Comparison of ENCODE assay signal across 16 cellular contexts in the genomic region with DNA sequence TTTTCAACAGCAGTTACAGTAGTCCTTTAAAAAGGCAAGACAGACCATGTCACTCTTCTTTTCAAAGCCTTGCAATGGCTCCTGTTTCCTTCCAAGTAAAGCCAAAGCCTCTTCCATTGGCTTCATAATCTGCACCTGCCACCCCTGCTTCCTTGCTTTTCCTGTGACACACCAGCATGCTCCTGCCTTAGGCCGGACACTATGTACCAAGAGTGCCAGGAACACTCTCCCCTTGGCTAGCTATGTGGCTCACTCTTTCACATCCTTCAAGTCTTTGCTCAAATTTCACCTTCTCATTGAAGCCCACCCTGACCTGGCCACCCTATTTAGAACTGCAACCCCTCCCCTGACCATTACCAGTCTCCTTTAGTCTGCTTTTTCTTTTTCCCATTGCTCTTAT. TPM values are rescaled to one million over a fixed set of nuclear protein-coding genes. Genes with fewer than 3 reads are reported as not detected.
A peak's percentile ranks its signal among the peaks of the same experiment; 100 is the strongest.
DNase-seq lines count a peak whose midpoint lies in the region; ATAC-seq and TF ChIP-seq lines count a peak whose summit lies in the region.
"Had no signal": no experiment of that assay in that cellular context is flagged by ENCODE, and none has a peak within 500 bp of the region (broad histone marks: within the 10 kb centered on the region; RNA-seq: fewer than 3 reads in every experiment).

No MANE protein-coding gene starts in this region.

- H3K27me3 ChIP-seq in ascending aorta, result no peaks in the 10 kb centered on the region
- H3K27me3 ChIP-seq in trophoblast cell (ENCODE audit: insufficient read depth, low read length), result no peaks in the 10 kb centered on the region
- H3K27me3 ChIP-seq in aorta (ENCODE audit: control insufficient read depth in 1 of 2, insufficient read depth in 2 of 2, low read length in 1 of 2), result no peaks in the 10 kb centered on the region

- no peaks in the 10 kb centered on the region for H3K36me3 ChIP-seq in ascending aorta
- no peaks in the 10 kb centered on the region for H3K36me3 ChIP-seq in trophoblast cell (ENCODE audit: control insufficient read depth in 1 of 2, insufficient read depth in 2 of 2, low read length in 2 of 2)
- no peaks in the 10 kb centered on the region for H3K36me3 ChIP-seq in aorta (ENCODE audit: control insufficient read depth in 1 of 2, insufficient read depth in 2 of 2, low read length in 1 of 2)

- H3K27ac ChIP-seq in ascending aorta (peak overlapping the region; percentile 82 to 84), coronary artery (peak overlapping the region; percentile 81 to 93), trophoblast cell (ENCODE audit: low read depth, low read length) (no peak overlapping the region), aorta (ENCODE audit: low read depth in 1 of 2, low read length in 2 of 2) (peak overlapping the region; percentile 76 to 92)

- peak overlapping the region; percentile 73 for H3K23ac ChIP-seq in trophoblast cell (ENCODE audit: low read length)

- H2BK5ac ChIP-seq in trophoblast cell (ENCODE audit: low read depth, low read length, poor library complexity), result no peak overlapping the region

- no peak overlapping the region for H4K8ac ChIP-seq in trophoblast cell (ENCODE audit: low read depth, low read length)

- H3K4ac ChIP-seq in trophoblast cell (ENCODE audit: low read depth, low read length), result no peak overlapping the region

- H3K79me2 ChIP-seq in trophoblast cell (ENCODE audit: control insufficient read depth, insufficient read depth, low read length, poor library complexity), result no peaks in the 10 kb centered on the region

- no peak overlapping the region for H3K9ac ChIP-seq in trophoblast cell (ENCODE audit: low read length)

- peaks cover 10 to 36% of the 10 kb centered on the region in 2 donors for H3K4me1 ChIP-seq in ascending aorta
- H3K4me1 ChIP-seq in trophoblast cell (ENCODE audit: control insufficient read depth in 1 of 2, insufficient read depth in 2 of 2, low read length in 2 of 2), result no peaks in the 10 kb centered on the region
- H3K4me1 ChIP-seq in aorta (ENCODE audit: control insufficient read depth in 1 of 2, insufficient read depth in 2 of 2, low read length in 2 of 2), result peaks cover 0 to 8% of the 10 kb centered on the region in 2 donors

- H3K79me1 ChIP-seq in trophoblast cell (ENCODE audit: low read length), result no peaks in the 10 kb centered on the region

- H4K91ac ChIP-seq in trophoblast cell (ENCODE audit: low read depth, low read length), result no peak overlapping the region

- H3K18ac ChIP-seq in trophoblast cell (ENCODE audit: low read length), result no peak overlapping the region

- no peak overlapping the region for H2AK5ac ChIP-seq in trophoblast cell (ENCODE audit: low read length)

- no CpG with 5 or more reads among the region's 1 CpG for WGBS in trophoblast cell (ENCODE audit: extremely low coverage, insufficient coverage, insufficient read length)
- WGBS in aorta, 2 donors, result 35 to 38% methylated on average over 1 of the region's 1 CpG

- no peak overlapping the region for H2BK12ac ChIP-seq in trophoblast cell (ENCODE audit: low read length)

- no peak for ATAC-seq in aorta (ENCODE audit: low FRiP score)
- ATAC-seq in HG02884 (IDR thresholded peaks at IDR 0.05; ENCODE audit: unreplicated experiment), result no peak
- ATAC-seq: GM23338, HCT116 had no signal

- no peak overlapping the region for H2BK120ac ChIP-seq in trophoblast cell (ENCODE audit: insufficient read depth, low read length, poor library complexity)

- H3K4me3 ChIP-seq in ascending aorta (no peak overlapping the region), coronary artery (no peak overlapping the region), trophoblast cell (ENCODE audit: low read depth, low read length) (no peak overlapping the region), aorta (ENCODE audit: low read length in 2 of 2) (no peak overlapping the region)
- H3K4me3 ChIP-seq: GM23338 had no signal

- no peak for TF ChIP-seq CTCF in ascending aorta (IDR thresholded peaks at IDR 0.05)
- no peak for TF ChIP-seq CTCF in coronary artery (IDR thresholded peaks at IDR 0.05)

- intact Hi-C loops in ascending aorta (cut with DNase I) (loop anchor here (2.0 kb wide), 1 partner anchor 14 kb away; no protein-coding TSS in a partner anchor), aorta (cut with DNase I) (no loop called here)

- no peak overlapping the region for H3K14ac ChIP-seq in trophoblast cell (ENCODE audit: low read length)

- H3K9me3 ChIP-seq in ascending aorta, result no peaks in the 10 kb centered on the region
- H3K9me3 ChIP-seq in trophoblast cell (ENCODE audit: insufficient read depth, low read depth, low read length), result no peaks in the 10 kb centered on the region
- no peaks in the 10 kb centered on the region for H3K9me3 ChIP-seq in aorta (ENCODE audit: control insufficient read depth, low read length)

- no peak overlapping the region for H4K12ac ChIP-seq in trophoblast cell (ENCODE audit: low read depth, low read length)

- DNase-seq in ascending aorta (ENCODE audit: low spot score in 2 of 2) (peak in 1 of 2 donors; percentile 65), coronary artery (ENCODE audit: low spot score) (no peak), trophoblast cell (no peak), aorta (no peak), NCI-H1048 (lab: John Stamatoyannopoulos, UW) (no peak)
- DNase-seq: C1 segment of cervical spinal cord; Calu3; CD4-positive, alpha-beta memory T cell; COR-L47; DMS53; DMS79 treated with DMSO at 0.1 percent for 48 hours; GF-D8; H9 had no signal

- no peak overlapping the region for H2AFZ ChIP-seq in trophoblast cell (ENCODE audit: insufficient read depth, low read length, poor library complexity)
- H2AFZ ChIP-seq: GM23338 had no signal

- H3K4me2 ChIP-seq in trophoblast cell (ENCODE audit: low read length), result no peak overlapping the region
- H3K4me2 ChIP-seq: GM23338 had no signal

RNA-seq across cellular contexts. Expression of a gene that starts 22.2 kb away (rescaled TPM):
- 16.7 TPM for total RNA-seq in ascending aorta
- polyA plus RNA-seq in trophoblast cell (2013), result 0.60 and 0.64 TPM in 2 replicates
- 10 to 100 TPM; 19.8 to 25.7 TPM for total RNA-seq in aorta
- polyA plus RNA-seq in aorta, result 10 to 100 TPM; 10.5 to 43.3 TPM
